ENCODE assay signal across 8 cellular contexts in the genomic region with DNA sequence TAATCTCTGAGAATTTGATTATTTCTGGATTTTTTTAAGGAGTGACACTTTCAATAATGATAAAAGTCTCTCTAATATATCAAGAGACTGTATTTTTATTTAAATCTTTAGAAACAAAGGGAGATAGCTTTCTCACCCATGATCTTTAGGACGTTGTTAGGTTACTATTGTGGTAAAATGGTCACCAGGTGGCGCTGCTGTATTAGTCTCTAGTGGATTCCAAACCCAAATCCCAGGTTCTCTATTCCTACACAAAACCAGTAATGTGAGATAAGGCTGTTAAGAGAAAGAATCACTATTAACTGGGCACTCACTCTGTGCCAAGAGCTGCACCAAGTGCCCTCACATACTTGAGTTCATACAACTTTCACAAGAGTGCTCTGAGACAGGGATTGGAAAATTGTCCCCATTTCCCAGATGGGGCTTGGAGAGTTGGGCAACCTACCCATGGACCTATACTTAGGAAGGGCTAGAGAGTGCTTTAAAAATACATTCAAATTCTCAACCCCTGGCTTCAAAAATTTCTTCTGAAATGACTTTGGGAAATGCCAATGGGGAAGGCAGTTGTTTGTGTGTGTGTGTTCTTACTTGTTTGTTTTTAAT.
DNase-seq lines count a peak whose midpoint lies in the region; ATAC-seq and TF ChIP-seq lines count a peak whose summit lies in the region.

No MANE protein-coding gene starts in this region.

- no peaks in the 10 kb centered on the region for H3K79me2 ChIP-seq in GM23248 (ENCODE audit: insufficient read depth)

- H3F3A ChIP-seq in GM23248 (ENCODE audit: insufficient read depth): no peaks in the 10 kb centered on the region

- H3K27me3 Mint-ChIP-seq in activated CD4-positive, alpha-beta T cell treated with anti-CD3 and anti-CD28 coated beads for 36 hours: no peaks in the 10 kb centered on the region
- H3K27me3 Mint-ChIP-seq in effector memory CD8-positive, alpha-beta T cell: peaks cover 12 to 28% of the 10 kb centered on the region in 2 donors

- H3K27ac ChIP-seq in GM23248 (no peak overlapping the region), lung (ENCODE audit: low read depth in 1 of 2, low read length in 1 of 2) (no peak overlapping the region)

- CTCF ChIA-PET in BJ (lab: Yijun Ruan, JAX): interaction anchor here (1.0 to 3.4 kb wide), 11 partner anchors 10 to 1448 kb away, joined by 3 to 17 read pairs (median 4); no protein-coding TSS in a partner anchor
- CTCF ChIA-PET in activated CD4-positive, alpha-beta T cell treated with anti-CD3 and anti-CD28 coated beads for 36 hours (lab: Charles Lee): interaction anchor here (0.6 to 2.6 kb wide), 16 partner anchors 12 to 928 kb away, joined by 3 to 25 read pairs (median 3); no protein-coding TSS in a partner anchor

- no peaks in the 10 kb centered on the region for H3K9me3 ChIP-seq in GM23248 (ENCODE audit: low read depth)
- H3K9me3 ChIP-seq in lung (ENCODE audit: control insufficient read depth in 2 of 2, insufficient read depth in 1 of 2, low read length in 1 of 2): no peaks in the 10 kb centered on the region

- H3K27ac Mint-ChIP-seq in activated CD4-positive, alpha-beta T cell treated with anti-CD3 and anti-CD28 coated beads for 36 hours: no peak overlapping the region
- no peak overlapping the region for H3K27ac Mint-ChIP-seq in effector memory CD8-positive, alpha-beta T cell

- no peaks in the 10 kb centered on the region for H3K9me2 ChIP-seq in GM23248 (ENCODE audit: insufficient read depth)

- H3K4me1 Mint-ChIP-seq in activated CD4-positive, alpha-beta T cell treated with anti-CD3 and anti-CD28 coated beads for 36 hours: no peaks in the 10 kb centered on the region
- H3K4me1 Mint-ChIP-seq in effector memory CD8-positive, alpha-beta T cell (ENCODE audit: low read depth in 2 of 2): no peaks in the 10 kb centered on the region

- no peak for DNase-seq in BJ (ENCODE audit: low read depth)
- DNase-seq in GM23248: peak; percentile 81
- DNase-seq in NCI-H2171 treated with DMSO at 0.1 percent for 48 hours (lab: John Stamatoyannopoulos, UW): peak; percentile 43
- peak; percentile 72 for DNase-seq in activated CD4-positive, alpha-beta T cell treated with anti-CD3 and anti-CD28 coated beads for 36 hours
- peak; percentile 15 to 17 (median 16) for DNase-seq in effector memory CD8-positive, alpha-beta T cell
- DNase-seq in lung (ENCODE audit: low spot score): peak; percentile 72
- peak; percentile 0 to 2 for DNase-seq in stimulated activated CD8-positive, alpha-beta memory T cell treated with anti-CD3 and anti-CD28 coated beads, Interleukin-15, amount 100 ng/mL, for 48 hours (ENCODE audit: low read depth in 2 of 2)

- H3K4me3 Mint-ChIP-seq in activated CD4-positive, alpha-beta T cell treated with anti-CD3 and anti-CD28 coated beads for 36 hours: no peak overlapping the region
- H3K4me3 Mint-ChIP-seq in effector memory CD8-positive, alpha-beta T cell: no peak overlapping the region

- H3K9ac ChIP-seq in GM23248: no peak overlapping the region

- TF ChIP-seq CTCF in BJ (IDR thresholded peaks at IDR 0.05; ENCODE audit: insufficient read depth, low read depth, low read length) (peak; percentile 61), lung (IDR thresholded peaks at IDR 0.05; ENCODE audit: control extremely low read depth, extremely low read depth) (peak; percentile 28)

- ATAC-seq in activated CD4-positive, alpha-beta T cell treated with anti-CD3 and anti-CD28 coated beads for 36 hours: no peak
- ATAC-seq in effector memory CD8-positive, alpha-beta T cell (replicated peaks): no peak
- ATAC-seq in lung (ENCODE audit: insufficient read depth, low FRiP score) (peak; percentile 58), GM19328 (IDR thresholded peaks at IDR 0.05; ENCODE audit: unreplicated experiment) (no peak)

- intact Hi-C loops in activated CD4-positive, alpha-beta T cell treated with anti-CD3 and anti-CD28 coated beads for 36 hours (cut with DNase I, micrococcal nuclease): loop anchor here (1.0 to 10.0 kb wide), 4 partner anchors 182 to 742 kb away; no protein-coding TSS in a partner anchor

- H4K20me1 ChIP-seq in GM23248 (ENCODE audit: insufficient read depth): no peaks in the 10 kb centered on the region

- H3K4me3 ChIP-seq in BJ (ENCODE audit: low read depth, low read length): no peak overlapping the region
- no peak overlapping the region for H3K4me3 ChIP-seq in GM23248
- no peak overlapping the region for H3K4me3 ChIP-seq in lung

- H3K36me3 Mint-ChIP-seq in activated CD4-positive, alpha-beta T cell treated with anti-CD3 and anti-CD28 coated beads for 36 hours (ENCODE audit: low read depth): no peaks in the 10 kb centered on the region
- H3K36me3 Mint-ChIP-seq in effector memory CD8-positive, alpha-beta T cell (ENCODE audit: insufficient read depth): no peaks in the 10 kb centered on the region

- no peaks in the 10 kb centered on the region for H3K27me3 ChIP-seq in BJ (ENCODE audit: control insufficient read depth, insufficient read depth, low read length)
- no peaks in the 10 kb centered on the region for H3K27me3 ChIP-seq in GM23248 (replicated peaks; ENCODE audit: insufficient read depth)
- no peaks in the 10 kb centered on the region for H3K27me3 ChIP-seq in lung (ENCODE audit: control insufficient read depth, insufficient read depth)

- no peak overlapping the region for H3K4me2 ChIP-seq in GM23248 (ENCODE audit: unreplicated experiment)

- no peak overlapping the region for H2AFZ ChIP-seq in GM23248

- H3K36me3 ChIP-seq in BJ (ENCODE audit: control insufficient read depth, insufficient read depth, low read length) (no peaks in the 10 kb centered on the region), GM23248 (ENCODE audit: low read depth) (no peaks in the 10 kb centered on the region), lung (ENCODE audit: control insufficient read depth in 2 of 2, insufficient read depth in 2 of 2, low read length in 2 of 2) (no peaks in the 10 kb centered on the region)

- in situ Hi-C loops in GM23248 (cut with MboI): no loop called here

- POLR2A ChIA-PET in BJ (lab: Charles Lee): no interaction called here
- POLR2A ChIA-PET in activated CD4-positive, alpha-beta T cell treated with anti-CD3 and anti-CD28 coated beads for 36 hours (lab: Charles Lee): interaction anchor here (0.6 kb wide), 1 partner anchor 46 kb away, joined by 3 read pairs; no protein-coding TSS in a partner anchor

- 0 out of 2 replicates have a peak, but pooled peaks cover under 1% of the 10 kb centered on the region for H3K4me1 ChIP-seq in GM23248 (ENCODE audit: insufficient read depth)
- H3K4me1 ChIP-seq in lung (ENCODE audit: control insufficient read depth in 2 of 2, insufficient read depth in 2 of 2, low read length in 2 of 2): no peaks in the 10 kb centered on the region

- H3K9me3 Mint-ChIP-seq in activated CD4-positive, alpha-beta T cell treated with anti-CD3 and anti-CD28 coated beads for 36 hours (ENCODE audit: low read depth): no peaks in the 10 kb centered on the region
- H3K9me3 Mint-ChIP-seq in effector memory CD8-positive, alpha-beta T cell: no peaks in the 10 kb centered on the region

- 0 to 3% methylated on average over 2 of the region's 2 CpGs for WGBS in GM23248 (ENCODE audit: low coverage in 1 of 2, low lambda C conversion rate in 2 of 2, missing lambda C conversion rate in 2 of 2), 2 experiments
- 2 to 4% methylated on average over 2 of the region's 2 CpGs for WGBS in lung, 2 donors
